25 cellular contexts compared by ENCODE assay signal in genomic region chr12:23830210-23830609, GRCh38.
A peak's percentile ranks its signal among the peaks of the same experiment; 100 is the strongest.
DNase-seq lines count a peak whose midpoint lies in the region; ATAC-seq, FAIRE-seq and TF ChIP-seq lines count a peak whose summit lies in the region.
"Had no signal": no experiment of that assay in that cellular context is flagged by ENCODE, and none has a peak within 500 bp of the region (broad histone marks: within the 10 kb centered on the region; RNA-seq: fewer than 3 reads in every experiment).

No MANE protein-coding gene starts in this region.

- H3K9me3 ChIP-seq in HepG2 (ENCODE audit: low read length) (no peaks in the 10 kb centered on the region), right lobe of liver (no peaks in the 10 kb centered on the region), H1 (ENCODE audit: insufficient read depth in 2 of 2, low read depth in 1 of 2, low read length in 1 of 2) (no peaks in the 10 kb centered on the region)
- H3K9me3 ChIP-seq: SK-N-SH had no signal

- H3K27me3 Mint-ChIP-seq in type B pancreatic cell = no peaks in the 10 kb centered on the region

- TF ChIP-seq EP300 in HepG2 (IDR thresholded peaks at IDR 0.05; ENCODE audit: low read depth in 2 of 2, low read length in 2 of 2) (no peak), HepG2 (CRISPR knock-in tag; IDR thresholded peaks at IDR 0.05; ENCODE audit: borderline replicate concordance) (no peak), H1 (IDR thresholded peaks at IDR 0.05; ENCODE audit: borderline replicate concordance in 1 of 2, low read depth in 2 of 2, low read length in 2 of 2) (no peak)

- no peaks in the 10 kb centered on the region; the same call in 1 of the 2 replicates for H3K23me2 ChIP-seq in H1 (ENCODE audit: low read depth, low read length)

- peak overlapping the region; percentile 40; the same call in 1 of the 2 replicates for H2BK15ac ChIP-seq in H1 (ENCODE audit: low read length)

- H2AFZ ChIP-seq in HepG2 (ENCODE audit: low read length) = no peak overlapping the region
- no peak overlapping the region for H2AFZ ChIP-seq in H1 (ENCODE audit: low read length)
- H2AFZ ChIP-seq: PC-9 had no signal

- no peak overlapping the region for H2BK20ac ChIP-seq in H1 (ENCODE audit: low read length)

- H2AK5ac ChIP-seq in H1 (ENCODE audit: low read depth, low read length) = no peak overlapping the region

- POLR2A ChIA-PET in HepG2 (lab: Yijun Ruan, JAX) = no interaction called here
- POLR2A ChIA-PET in H1 (lab: Charles Lee; ENCODE audit: partially characterized antibody) = no interaction called here

- H3K36me3 ChIP-seq in HepG2 (replicated peaks in 1 of 2; ENCODE audit: control insufficient read depth in 1 of 2, insufficient read depth in 2 of 2, low read length in 2 of 2) (peaks cover 1 to 38% of the 10 kb centered on the region in 2 experiments; a peak in 4 of 5 replicates), right lobe of liver (no peaks in the 10 kb centered on the region), H1 (ENCODE audit: control insufficient read depth in 2 of 4, insufficient read depth in 4 of 4, low read length in 3 of 4) (no peaks in the 10 kb centered on the region)

- no peak overlapping the region for H4K91ac ChIP-seq in H1 (replicated peaks; ENCODE audit: insufficient read length, low read length)

- H3K4me3 ChIP-seq in HepG2 (replicated peaks in 1 of 3; ENCODE audit: insufficient read depth in 1 of 3, low read depth in 2 of 3, low read length in 3 of 3) (no peak overlapping the region), right lobe of liver (no peak overlapping the region), H1 (ENCODE audit: extremely low read depth in 1 of 4, insufficient read depth in 2 of 4, low read depth in 3 of 4, low read length in 4 of 4) (no peak overlapping the region)
- H3K4me3 ChIP-seq: PC-9 had no signal

- no peak for TF ChIP-seq RAD21 in HepG2 (CRISPR knock-in tag; IDR thresholded peaks at IDR 0.05)
- no peak for TF ChIP-seq RAD21 in H1 (IDR thresholded peaks at IDR 0.05 in 1 of 2, conservative IDR thresholded peaks at IDR 0.05 in 1 of 2; ENCODE audit: low read depth in 2 of 2, low read length in 2 of 2)

- H2BK5ac ChIP-seq in H1 (ENCODE audit: low read depth, low read length) = no peak overlapping the region

- H3K9me3 Mint-ChIP-seq in type B pancreatic cell = no peaks in the 10 kb centered on the region

- H3K4me1 Mint-ChIP-seq in type B pancreatic cell (ENCODE audit: unreplicated experiment) = peaks cover 12% of the 10 kb centered on the region

- H3K18ac ChIP-seq in H1 (ENCODE audit: extremely low read depth, low read length) = no peak overlapping the region

- H3K4ac ChIP-seq in H1 (replicated peaks; ENCODE audit: insufficient read length, low read depth, low read length) = no peak overlapping the region

- peaks cover 8% of the 10 kb centered on the region for H3K36me3 Mint-ChIP-seq in type B pancreatic cell
- H3K36me3 Mint-ChIP-seq: CD8-positive, alpha-beta T cell had no signal

- no peaks in the 10 kb centered on the region for H3K27me3 ChIP-seq in HepG2 (ENCODE audit: control insufficient read depth in 1 of 2, insufficient read depth in 2 of 2, low read length in 2 of 2)
- no peaks in the 10 kb centered on the region for H3K27me3 ChIP-seq in right lobe of liver
- H3K27me3 ChIP-seq in H1 (replicated peaks in 1 of 4; ENCODE audit: control insufficient read depth in 3 of 4, extremely low read depth in 1 of 4, insufficient read depth in 3 of 4, low read length in 3 of 4) = no peaks in the 10 kb centered on the region

- whole genome bisulfite sequencing in HepG2 (ENCODE audit: low lambda C conversion rate) = 98% methylated on average over 2 of the region's 2 CpGs
- WGBS in right lobe of liver (ENCODE audit: insufficient coverage, low coverage, low lambda C conversion rate, missing lambda C conversion rate) = 71% methylated on average over 2 of the region's 2 CpGs
- 92% methylated on average over 2 of the region's 2 CpGs; no CpG with 5 or more reads in 1 of the 2 experiments for WGBS in H1 (ENCODE audit: extremely low coverage in 1 of 2, insufficient coverage in 1 of 2, insufficient read length in 1 of 2, insufficient replicate concordance in 2 of 2, low coverage in 1 of 2, low lambda C conversion rate in 2 of 2, missing lambda C conversion rate in 1 of 2), 2 experiments

- H2BK12ac ChIP-seq in H1 (ENCODE audit: low read depth, low read length) = no peak overlapping the region

- DNase-seq in HepG2 (ENCODE audit: low spot score) (no peak), right lobe of liver (no peak), NCI-H345 treated with DMSO at 0.1 percent for 48 hours (lab: John Stamatoyannopoulos, UW; ENCODE audit: unreplicated experiment) (peak; percentile 19), H1 (ENCODE audit: low read depth in 1 of 2, low spot score in 2 of 2) (no peak), type B pancreatic cell (ENCODE audit: extremely low spot score, unreplicated experiment) (no peak), nucleus accumbens (lab: John Stamatoyannopoulos, UW) (no peak), hepatic stellate cell (ENCODE audit: low spot score) (no peak), NCI-H2196 treated with DMSO at 0.1 percent for 48 hours (lab: John Stamatoyannopoulos, UW; ENCODE audit: unreplicated experiment) (no peak)
- DNase-seq: AML-193; C1 segment of cervical spinal cord; Calu3; CD8-positive, alpha-beta T cell; EL; GF-D8; H7; IMR-90; NCI-H1436 treated with DMSO at 0.1 percent for 48 hours; NCI-H1930; NCI-H2171; NCI-H446 treated with DMSO at 0.1 percent for 48 hours; NCI-H748 treated with DMSO at 0.1 percent for 48 hours; PC-9; SHP77 treated with DMSO at 0.1 percent for 48 hours; SK-N-SH had no signal

- no peak overlapping the region for H4K8ac ChIP-seq in H1 (ENCODE audit: extremely low read depth, insufficient read depth, low read length)

- intact Hi-C loops in HepG2 (cut with micrococcal nuclease; ENCODE audit: unreplicated experiment) = no loop called here
- intact Hi-C loops in right lobe of liver (cut with DNase I) = no loop called here

- FAIRE-seq in HepG2 (lab: Jason Lieb, UNC) = no peak
- no peak for FAIRE-seq in H1 (lab: Jason Lieb, UNC)

- ATAC-seq in HepG2 (no peak), right lobe of liver (no peak)
- ATAC-seq: CD8-positive, alpha-beta T cell had no signal

- no peak overlapping the region for H3K14ac ChIP-seq in H1 (ENCODE audit: insufficient read length)

- CTCF ChIA-PET in HepG2 (lab: Yijun Ruan, JAX; ENCODE audit: low intra/inter-chr PET ratio, low total read pairs) = no interaction called here
- CTCF ChIA-PET in H1 (lab: Charles Lee; ENCODE audit: partially characterized antibody) = no interaction called here

- no peak for TF ChIP-seq POLR2A in HepG2 (IDR thresholded peaks at IDR 0.05; ENCODE audit: insufficient read depth in 1 of 2, low read depth in 2 of 2, low read length in 2 of 2)
- TF ChIP-seq POLR2A in right lobe of liver (IDR thresholded peaks at IDR 0.05) = no peak
- no peak for TF ChIP-seq POLR2A in H1 (IDR thresholded peaks at IDR 0.05; ENCODE audit: control extremely low read depth in 1 of 2, low read depth in 2 of 2, low read length in 2 of 2)

- H4K20me1 ChIP-seq in HepG2 (ENCODE audit: insufficient read depth, low read length) (no peaks in the 10 kb centered on the region; the same call in 1 of the 2 replicates), H1 (replicated peaks in 1 of 2; ENCODE audit: control insufficient read depth in 1 of 2, insufficient read depth in 2 of 2, low read length in 2 of 2) (no peaks in the 10 kb centered on the region)

- H3K79me1 ChIP-seq in H1 (ENCODE audit: low read depth, low read length) = no peaks in the 10 kb centered on the region

- H2BK120ac ChIP-seq in H1 (replicated peaks; ENCODE audit: low read depth, low read length) = no peak overlapping the region

- peak overlapping the region; percentile 3 for H3K27ac Mint-ChIP-seq in type B pancreatic cell
- H3K27ac Mint-ChIP-seq: CD8-positive, alpha-beta T cell had no signal

- H3K4me2 ChIP-seq in HepG2 (ENCODE audit: low read depth, low read length) = no peak overlapping the region
- no peak overlapping the region for H3K4me2 ChIP-seq in H1 (ENCODE audit: insufficient read depth in 1 of 2, low read depth in 2 of 2, low read length in 2 of 2)
- H3K4me2 ChIP-seq: PC-9, SK-N-SH had no signal

- H3K56ac ChIP-seq in H1 (replicated peaks; ENCODE audit: insufficient read length, low read depth, low read length) = no peak overlapping the region

- TF ChIP-seq CTCF in HepG2 (CRISPR knock-in tag; IDR thresholded peaks at IDR 0.05) = no peak
- no peak for TF ChIP-seq CTCF in right lobe of liver (IDR thresholded peaks at IDR 0.05)
- TF ChIP-seq CTCF in H1 (IDR thresholded peaks at IDR 0.05; ENCODE audit: control extremely low read depth in 1 of 3, insufficient read depth in 1 of 3, low read depth in 1 of 3, low read length in 3 of 3) = no peak
- TF ChIP-seq CTCF in type B pancreatic cell (conservative IDR thresholded peaks at IDR 0.05) = no peak

- in situ Hi-C loops in HepG2 (cut with HindIII; ENCODE audit: extremely low pct_ligation_motif_present, low pct_unique_long_range_greater_than_20kb) = no loop called here

- H3K79me2 ChIP-seq in HepG2 (ENCODE audit: insufficient read depth, low read length) = peaks cover 18% of the 10 kb centered on the region
- H3K79me2 ChIP-seq in H1 (ENCODE audit: control insufficient read depth in 1 of 2, insufficient read depth in 2 of 2, low read length in 2 of 2) = no peaks in the 10 kb centered on the region

- H3K9ac ChIP-seq in HepG2 (ENCODE audit: insufficient read depth, low read depth, low read length) = no peak overlapping the region
- no peak overlapping the region for H3K9ac ChIP-seq in H1 (replicated peaks in 1 of 4; ENCODE audit: extremely low read depth in 1 of 4, low read depth in 3 of 4, low read length in 3 of 4)
- H3K9ac ChIP-seq: SK-N-SH had no signal

- no peak overlapping the region for H3K23ac ChIP-seq in H1 (ENCODE audit: insufficient read length)

- H3K4me1 ChIP-seq in HepG2 (ENCODE audit: insufficient read depth, low read length) (peaks cover 26% of the 10 kb centered on the region), right lobe of liver (peaks cover 0 to 9% (median 2%) of the 10 kb centered on the region in 4 donors), H1 (replicated peaks in 1 of 4; ENCODE audit: control insufficient read depth in 3 of 4, insufficient read depth in 4 of 4, low read length in 3 of 4) (peaks cover 0 to 7% (median 0%) of the 10 kb centered on the region in 4 experiments; a peak in 1 of 7 replicates)

- no peak overlapping the region for H3K4me3 Mint-ChIP-seq in type B pancreatic cell
- H3K4me3 Mint-ChIP-seq: CD8-positive, alpha-beta T cell had no signal

- H4K5ac ChIP-seq in H1 (ENCODE audit: insufficient read length, low read depth, low read length) = no peak overlapping the region

- H3K27ac ChIP-seq in HepG2 (ENCODE audit: extremely low read length, insufficient read depth, low read length) = no peak overlapping the region
- no peak overlapping the region for H3K27ac ChIP-seq in right lobe of liver
- no peak overlapping the region for H3K27ac ChIP-seq in H1 (ENCODE audit: low read depth, low read length)
- H3K27ac ChIP-seq: PC-9, RWPE1 had no signal

- no TSS peak for BruUV-seq in HepG2 (replicated peaks; lab: Mats Ljungman, UMichigan)

TF ChIP-seq in HepG2, 621 proteins besides CTCF, POLR2A, EP300 and RAD21 (continues in another document):
- TF ChIP-seq RBM22 (optimal IDR thresholded peaks at IDR 0.05; ENCODE audit: low read length) (peak; percentile 44), ZNF709 (CRISPR knock-in tag; IDR thresholded peaks at IDR 0.05) (no peak)

TF ChIP-seq in H1, 55 proteins besides CTCF, POLR2A, EP300 and RAD21 (continues in another document):
- TF ChIP-seq SP2 (IDR thresholded peaks at IDR 0.05; ENCODE audit: low read length) = no peak
- TF ChIP-seq SP1 (IDR thresholded peaks at IDR 0.05; ENCODE audit: low read depth, low read length) = no peak
